ENCODE assay signal across 8 cellular contexts in genomic region chr7:5780801-5781496, GRCh38. TPM values are rescaled to one million over a fixed set of nuclear protein-coding genes. Genes with fewer than 3 reads are reported as not detected.
A peak's percentile ranks its signal among the peaks of the same experiment; 100 is the strongest.
DNase-seq lines count a peak whose midpoint lies in the region; ATAC-seq, FAIRE-seq and TF ChIP-seq lines count a peak whose summit lies in the region.

No MANE protein-coding gene starts in this region.

- H2BK5ac ChIP-seq in H9 (ENCODE audit: insufficient read length, low read length), result no peak overlapping the region

- H3K4me3 Mint-ChIP-seq in H9, result peak overlapping the region; percentile 79 to 90
- H3K4me3 Mint-ChIP-seq in activated T-helper 17 cell treated with anti-CD3 and anti-CD28 coated beads, Interleukin-2, amount 50 U/mL, for 72 hours, result peak overlapping the region; percentile 83
- peak overlapping the region; percentile 93 for H3K4me3 Mint-ChIP-seq in neural crest cell

- H3K18ac ChIP-seq in H9 (ENCODE audit: insufficient read length, low read depth, low read length), result no peak overlapping the region

- H2BK20ac ChIP-seq in H9 (ENCODE audit: low read depth, low read length, poor library complexity, severe bottlenecking), result no peak overlapping the region

- no peak overlapping the region for H2BK15ac ChIP-seq in H9 (ENCODE audit: low read depth, low read length)

- H3K36me3 ChIP-seq in MG63 (peaks cover 22% of the 10 kb centered on the region), transverse colon (no peaks in the 10 kb centered on the region)

- FAIRE-seq in frontal cortex (lab: Jason Lieb, UNC), result no peak

- H3K4me2 ChIP-seq in H9 (ENCODE audit: insufficient read depth, insufficient read length, low read length), result peak overlapping the region; percentile 24

- no peak overlapping the region for H4K91ac ChIP-seq in H9 (ENCODE audit: insufficient read length, low read depth, low read length)

- intact Hi-C loops in transverse colon (cut with DNase I; ENCODE audit: low total_unique reads), result no loop called here

- DNase-seq in GM13977 (ENCODE audit: low spot score) (peak; percentile 73), H9 (peak; percentile 37), MG63 (peak; percentile 40), frontal cortex (ENCODE audit: low spot score in 2 of 2) (peak; percentile 30 to 65), neural crest cell (ENCODE audit: low read depth, low spot score) (peak; percentile 2), transverse colon (peak; percentile 39), DMS114 treated with DMSO at 0.1 percent for 48 hours (lab: John Stamatoyannopoulos, UW; ENCODE audit: unreplicated experiment) (no peak)

- H3K9me3 ChIP-seq in H9 (ENCODE audit: control insufficient read depth, low read depth, low read length) (no peaks in the 10 kb centered on the region), MG63 (no peaks in the 10 kb centered on the region), transverse colon (no peaks in the 10 kb centered on the region)

- no CpG with 5 or more reads among the region's 85 CpGs for WGBS in H9 (ENCODE audit: extremely low coverage, insufficient read length, low lambda C conversion rate)
- WGBS in transverse colon (ENCODE audit: low coverage in 1 of 2), 2 donors, result 2% methylated on average over 40 of the region's 85 CpGs; no CpG with 5 or more reads in 1 of the 2 donors

- H3K27ac Mint-ChIP-seq in H9 (peak overlapping the region in 1 of 3 experiments; percentile 59; a peak in 1 of 7 replicates), neural crest cell (ENCODE audit: unreplicated experiment) (peak overlapping the region; percentile 43)
- H3K27ac Mint-ChIP-seq in activated T-helper 17 cell treated with anti-CD3 and anti-CD28 coated beads, Interleukin-2, amount 50 U/mL, for 72 hours, result peak overlapping the region; percentile 89

- no peak for TF ChIP-seq EP300 in transverse colon (IDR thresholded peaks at IDR 0.05; ENCODE audit: low read depth)

- H3K9me3 Mint-ChIP-seq in H9 (peaks cover 3 to 6% of the 10 kb centered on the region in 2 experiments; a peak in 3 of 5 replicates), neural crest cell (peaks cover 4% of the 10 kb centered on the region)
- no peaks in the 10 kb centered on the region for H3K9me3 Mint-ChIP-seq in activated T-helper 17 cell treated with anti-CD3 and anti-CD28 coated beads, Interleukin-2, amount 50 U/mL, for 72 hours

- no peak overlapping the region for H2BK120ac ChIP-seq in H9 (ENCODE audit: low read depth, low read length, poor library complexity, severe bottlenecking)

- H3K27ac ChIP-seq in H9 (ENCODE audit: insufficient read length, low read depth, low read length) (no peak overlapping the region), transverse colon (peak overlapping the region; percentile 93 to 97 (median 96))

- H3K27me3 ChIP-seq in H9 (ENCODE audit: insufficient read depth, low read length) (no peaks in the 10 kb centered on the region), MG63 (no peaks in the 10 kb centered on the region), transverse colon (no peaks in the 10 kb centered on the region)

- H3K4me1 ChIP-seq in H9 (ENCODE audit: insufficient read depth, low read length), result peaks cover 2% of the 10 kb centered on the region; the same call in 1 of the 2 replicates
- H3K4me1 ChIP-seq in transverse colon, result peaks cover 0 to 22% (median 8%) of the 10 kb centered on the region in 4 donors

- no peak overlapping the region for H3K23ac ChIP-seq in H9 (ENCODE audit: insufficient read length, low read depth, low read length)

- H3K9ac ChIP-seq in H9 (ENCODE audit: extremely low read depth, insufficient read length, low read length), result peak overlapping the region; percentile 40

- H3K4me1 Mint-ChIP-seq in H9 (peaks cover 6 to 7% of the 10 kb centered on the region in 2 experiments; a peak in 3 of 4 replicates), neural crest cell (peaks cover 23% of the 10 kb centered on the region)
- peaks cover 26% of the 10 kb centered on the region for H3K4me1 Mint-ChIP-seq in activated T-helper 17 cell treated with anti-CD3 and anti-CD28 coated beads, Interleukin-2, amount 50 U/mL, for 72 hours

- TF ChIP-seq CTCF in GM13977 (IDR thresholded peaks at IDR 0.05; ENCODE audit: extremely low read depth, insufficient read depth, missing control alignments) (no peak), H9 (conservative IDR thresholded peaks at IDR 0.05) (no peak), neural crest cell (conservative IDR thresholded peaks at IDR 0.05) (no peak), transverse colon (IDR thresholded peaks at IDR 0.05) (no peak)

- no peak for TF ChIP-seq POLR2A in transverse colon (IDR thresholded peaks at IDR 0.05)

- H3K27me3 Mint-ChIP-seq in H9 (ENCODE audit: low read depth) (peaks cover 2% of the 10 kb centered on the region; the same call in 1 of the 2 replicates), neural crest cell (ENCODE audit: low read depth) (no peaks in the 10 kb centered on the region)
- H3K27me3 Mint-ChIP-seq in activated T-helper 17 cell treated with anti-CD3 and anti-CD28 coated beads, Interleukin-2, amount 50 U/mL, for 72 hours, result no peaks in the 10 kb centered on the region

- H4K20me1 ChIP-seq in H9 (ENCODE audit: control insufficient read depth, insufficient read depth, insufficient read length), result no peaks in the 10 kb centered on the region

- in situ Hi-C loops in GM13977 (cut with MboI; ENCODE audit: low pct_unique_long_range_greater_than_20kb, low sequenced_read_pairs, unreplicated experiment) (no loop called here), transverse colon (cut with MboI; ENCODE audit: low pct_ligation_motif_present in 1 of 4, low pct_unique_long_range_greater_than_20kb in 1 of 4, low sequenced_read_pairs in 3 of 4) (no loop called here)

- H3K36me3 Mint-ChIP-seq in H9 (ENCODE audit: insufficient read depth in 1 of 3, low read depth in 3 of 3) (peaks cover 3 to 28% (median 25%) of the 10 kb centered on the region in 3 experiments; a peak in 6 of 7 replicates), neural crest cell (ENCODE audit: low read depth) (peaks cover 6% of the 10 kb centered on the region)
- H3K36me3 Mint-ChIP-seq in activated T-helper 17 cell treated with anti-CD3 and anti-CD28 coated beads, Interleukin-2, amount 50 U/mL, for 72 hours (ENCODE audit: low read depth), result peaks cover 25% of the 10 kb centered on the region

- no peak overlapping the region for H2AK5ac ChIP-seq in H9 (ENCODE audit: insufficient read length, low read length)

- peak overlapping the region; percentile 37 for H3K14ac ChIP-seq in H9 (ENCODE audit: insufficient read depth, low read length)

- H3K56ac ChIP-seq in H9 (ENCODE audit: insufficient read length, low read depth, low read length), result no peak overlapping the region

- no peak overlapping the region for H4K5ac ChIP-seq in H9 (ENCODE audit: insufficient read length, low read depth, low read length)

- no peak overlapping the region for H3K4ac ChIP-seq in H9 (ENCODE audit: low read depth, low read length)

- ATAC-seq in activated T-helper 17 cell treated with anti-CD3 and anti-CD28 coated beads, Interleukin-2, amount 50 U/mL, for 72 hours (replicated peaks), result peak; percentile 53

- peaks cover 7% of the 10 kb centered on the region for H3K79me1 ChIP-seq in H9 (ENCODE audit: insufficient read depth, low read depth, low read length, poor library complexity, severe bottlenecking)

- H3K4me3 ChIP-seq in MG63 (peak overlapping the region; percentile 67), transverse colon (peak overlapping the region; percentile 69 to 94 (median 80))

- H3K79me2 ChIP-seq in H9 (ENCODE audit: insufficient read depth, low read length), result peaks cover 5% of the 10 kb centered on the region; the same call in 1 of the 2 replicates

- H2BK12ac ChIP-seq in H9 (ENCODE audit: insufficient read length, low read depth, low read length), result no peak overlapping the region

- no peak overlapping the region for H2AFZ ChIP-seq in H9 (ENCODE audit: low read length)

- no peak overlapping the region for H3T11ph ChIP-seq in H9 (ENCODE audit: low read length)

- H4K8ac ChIP-seq in H9 (replicated peaks; ENCODE audit: insufficient read length, low read depth, low read length), result no peak overlapping the region

- H3K23me2 ChIP-seq in H9 (ENCODE audit: insufficient read length, low read depth, low read length, poor library complexity, severe bottlenecking), result no peaks in the 10 kb centered on the region

RNA-seq across cellular contexts. Expression of gene RNF216, which starts 0.5 kb away (rescaled TPM):
- 29.9 and 30.2 TPM in 2 replicates for total RNA-seq in H9 (2021)
- 18.0 and 21.1 TPM in 2 replicates for total RNA-seq in MG63 (2014; rRNA removed; shearing (Covaris generic); ENCODE audit: low replicate concordance)
- 10 to 100 TPM; 22.4 to 28.3 TPM for total RNA-seq in activated T-helper 17 cell treated with anti-CD3 and anti-CD28 coated beads, Interleukin-2, amount 50 U/mL, for 72 hours
- total RNA-seq in frontal cortex, result 30.6 TPM
- total RNA-seq in neural crest cell, result 36.4 and 38.9 TPM in 2 replicates
- total RNA-seq in transverse colon, result 10 to 100 TPM; 18.5 to 26.9 (median 23.7) TPM
